Comparison of ENCODE assay signal across 16 cellular contexts in the genomic region with DNA sequence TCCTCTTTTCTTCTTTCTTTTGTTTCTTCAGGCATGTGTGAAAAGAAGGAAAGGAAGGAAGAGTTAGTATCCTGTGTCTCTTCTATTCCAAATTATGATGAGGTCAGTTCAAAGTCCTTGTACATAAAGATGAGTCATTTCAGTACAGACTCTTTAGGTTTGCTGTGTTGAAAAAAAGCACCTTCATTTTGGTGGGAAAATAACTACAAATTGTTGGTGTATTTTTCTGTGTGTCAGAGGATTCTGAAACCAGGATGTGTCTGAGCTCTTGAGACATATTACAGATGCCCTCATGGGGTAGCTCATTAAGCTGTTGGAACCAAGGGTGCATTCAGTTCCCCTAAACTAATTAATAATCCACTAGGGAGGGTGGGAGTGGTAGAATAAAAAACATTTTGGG. TPM values are rescaled to one million over a fixed set of nuclear protein-coding genes. Genes with fewer than 3 reads are reported as not detected.
DNase-seq lines count a peak whose midpoint lies in the region; ATAC-seq and TF ChIP-seq lines count a peak whose summit lies in the region.
"Had no signal": no experiment of that assay in that cellular context is flagged by ENCODE, and none has a peak within 500 bp of the region (broad histone marks: within the 10 kb centered on the region; RNA-seq: fewer than 3 reads in every experiment).

No MANE protein-coding gene starts in this region.

- ATAC-seq in GM18867 (IDR thresholded peaks at IDR 0.05; ENCODE audit: unreplicated experiment) (peak; percentile 40), GM21786 (IDR thresholded peaks at IDR 0.05; ENCODE audit: unreplicated experiment) (peak; percentile 64), HG03196 (IDR thresholded peaks at IDR 0.05; ENCODE audit: unreplicated experiment) (peak; percentile 53), foreskin keratinocyte (peak; percentile 28), T-cell (replicated peaks in 1 of 4) (no peak)

- H3K27me3 Mint-ChIP-seq in T-cell (peaks cover 2 to 9% of the 10 kb centered on the region in 2 donors), type B pancreatic cell (peaks cover 7% of the 10 kb centered on the region)
- H3K27me3 Mint-ChIP-seq: activated CD4-positive, alpha-beta T cell treated with anti-CD3 and anti-CD28 coated beads, Interleukin-2, amount 10 ng/mL, durations not matched to agents 7 days and 5 days had no signal

- no peak overlapping the region for H3K27ac ChIP-seq in foreskin keratinocyte
- H3K27ac ChIP-seq in effector memory CD4-positive, alpha-beta T cell (ENCODE audit: insufficient read depth, low read length, poor library complexity, severe bottlenecking) = no peak overlapping the region
- H3K27ac ChIP-seq: tibial nerve had no signal

- H3K4me1 Mint-ChIP-seq in T-cell (peaks cover 7 to 11% (median 10%) of the 10 kb centered on the region in 3 donors), type B pancreatic cell (ENCODE audit: unreplicated experiment) (no peaks in the 10 kb centered on the region)

- H3K4me3 ChIP-seq in effector memory CD4-positive, alpha-beta T cell (ENCODE audit: insufficient read depth, low read depth, low read length, poor library complexity, severe bottlenecking) = no peak overlapping the region
- H3K4me3 ChIP-seq: tibial nerve had no signal

- H3K9me3 ChIP-seq in effector memory CD4-positive, alpha-beta T cell (ENCODE audit: control insufficient read depth, low read length) = no peaks in the 10 kb centered on the region
- H3K9me3 ChIP-seq: tibial nerve had no signal

- peaks cover 13% of the 10 kb centered on the region for H3K4me1 ChIP-seq in foreskin keratinocyte
- no peaks in the 10 kb centered on the region for H3K4me1 ChIP-seq in effector memory CD4-positive, alpha-beta T cell (ENCODE audit: control insufficient read depth, insufficient read depth, low read length, poor library complexity, severe bottlenecking)

- POLR2A ChIA-PET in T-cell (lab: Charles Lee) = interaction anchor here (0.6 kb wide), 2 partner anchors 798 to 1271 kb away, joined by 3 read pairs; no protein-coding TSS in a partner anchor

- no peaks in the 10 kb centered on the region for H3K36me3 Mint-ChIP-seq in T-cell
- H3K36me3 Mint-ChIP-seq in type B pancreatic cell = no peaks in the 10 kb centered on the region

- no peak for TF ChIP-seq CTCF in foreskin keratinocyte (conservative IDR thresholded peaks at IDR 0.05)
- TF ChIP-seq CTCF in type B pancreatic cell (conservative IDR thresholded peaks at IDR 0.05) = no peak

- CTCF ChIA-PET in T-cell (lab: Charles Lee) = no interaction called here

- H3K36me3 ChIP-seq in effector memory CD4-positive, alpha-beta T cell (ENCODE audit: control insufficient read depth, insufficient read depth, low read length) = no peaks in the 10 kb centered on the region
- H3K36me3 ChIP-seq: tibial nerve had no signal

- H3K9me3 Mint-ChIP-seq in T-cell = no peaks in the 10 kb centered on the region
- H3K9me3 Mint-ChIP-seq in type B pancreatic cell = no peaks in the 10 kb centered on the region
- H3K9me3 Mint-ChIP-seq: activated CD4-positive, alpha-beta T cell treated with anti-CD3 and anti-CD28 coated beads, Interleukin-2, amount 10 ng/mL, durations not matched to agents 7 days and 5 days; CD4-positive, alpha-beta T cell had no signal

- H3K27me3 ChIP-seq in foreskin keratinocyte = no peaks in the 10 kb centered on the region
- H3K27me3 ChIP-seq in effector memory CD4-positive, alpha-beta T cell (replicated peaks; ENCODE audit: control insufficient read depth, insufficient read depth, low read length, poor library complexity, severe bottlenecking) = no peaks in the 10 kb centered on the region
- H3K27me3 ChIP-seq: tibial nerve had no signal

- H3K27ac Mint-ChIP-seq in T-cell (no peak overlapping the region), type B pancreatic cell (no peak overlapping the region)
- H3K27ac Mint-ChIP-seq: activated CD4-positive, alpha-beta T cell treated with anti-CD3 and anti-CD28 coated beads, Interleukin-2, amount 10 ng/mL, durations not matched to agents 7 days and 5 days; CD4-positive, alpha-beta T cell had no signal

- H3K4me3 Mint-ChIP-seq in T-cell = no peak overlapping the region
- no peak overlapping the region for H3K4me3 Mint-ChIP-seq in type B pancreatic cell
- H3K4me3 Mint-ChIP-seq: activated CD4-positive, alpha-beta T cell treated with anti-CD3 and anti-CD28 coated beads, Interleukin-2, amount 10 ng/mL, durations not matched to agents 7 days and 5 days; CD4-positive, alpha-beta T cell had no signal

- DNase-seq in foreskin keratinocyte (peak in 1 of 2 donors; percentile 22), globus pallidus (ENCODE audit: low spot score) (no peak), T-cell (no peak), type B pancreatic cell (ENCODE audit: extremely low spot score, unreplicated experiment) (no peak)
- DNase-seq in effector memory CD4-positive, alpha-beta T cell = no peak
- DNase-seq: activated CD4-positive, alpha-beta T cell treated with anti-CD3 and anti-CD28 coated beads, Interleukin-2, amount 10 ng/mL, durations not matched to agents 7 days and 5 days; activated gamma-delta T cell treated with Interleukin-2 at 50 U/mL for 16 hours; CD4-positive, alpha-beta T cell; hippocampal formation; mammary epithelial cell; occipital lobe; small intestine had no signal

RNA-seq across cellular contexts. Expression of gene HSPH1, which starts 5.8 kb away (rescaled TPM):
- 129 and 173 TPM in 2 replicates for total RNA-seq in foreskin keratinocyte
- polyA plus RNA-seq in foreskin keratinocyte = 80.2 and 113 TPM in 2 replicates
- 100 to 1,000 TPM in 2 of 5 donors, 10 to 100 TPM in 3; 54.5 to 141 (median 72.8) TPM for total RNA-seq in T-cell
- total RNA-seq in type B pancreatic cell (ENCODE audit: low replicate concordance) = 116 and 176 TPM in 2 replicates

RNA-seq across cellular contexts. Expression of gene B3GLCT, which starts 32.3 kb away (rescaled TPM):
- total RNA-seq in foreskin keratinocyte (8.8 and 8.9 TPM in 2 replicates), T-cell (1 to 10 TPM; 3.7 to 5.6 (median 4.7) TPM), type B pancreatic cell (ENCODE audit: low replicate concordance) (2.3 and 16.5 TPM in 2 replicates)
- 3.3 and 4.0 TPM in 2 replicates for polyA plus RNA-seq in foreskin keratinocyte

Comparison
In these comparisons a context has a peak if more than half of its experiments do, and no peak if none do; other contexts are left out.
1. ATAC-seq: peak in GM18867 (single experiment), GM21786 (single experiment), HG03196 (single experiment) and foreskin keratinocyte (single experiment); none in T-cell (0 of 4).